19 cellular contexts compared by ENCODE assay signal in the genomic region with DNA sequence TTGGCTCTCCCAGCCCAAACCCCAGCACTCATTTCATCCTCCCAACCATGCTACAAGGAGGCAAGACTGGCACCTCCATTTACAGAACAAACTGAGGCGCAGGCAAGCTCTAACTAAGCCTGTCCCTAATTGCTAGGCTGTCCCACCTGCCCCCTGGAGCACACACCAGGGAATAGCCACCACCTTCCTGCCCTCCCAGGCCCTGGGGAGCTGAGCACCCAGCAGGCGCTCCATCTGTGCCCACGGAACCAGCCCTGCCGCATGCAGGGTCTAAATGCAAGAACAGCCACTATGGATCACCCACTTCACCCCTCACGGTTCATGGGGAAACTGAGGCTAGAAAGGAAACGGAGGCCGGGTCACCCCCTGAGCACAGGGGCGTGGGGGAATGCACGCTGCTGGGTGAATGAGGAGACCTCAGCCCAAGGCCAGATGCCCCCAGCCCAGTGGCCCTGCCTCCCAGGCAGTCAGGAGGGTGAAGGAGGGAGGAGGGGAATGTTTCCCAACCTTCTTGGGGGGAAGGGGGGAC. TPM values are rescaled to one million over a fixed set of nuclear protein-coding genes. Genes with fewer than 3 reads are reported as not detected.
DNase-seq lines count a peak whose midpoint lies in the region; ATAC-seq and TF ChIP-seq lines count a peak whose summit lies in the region.
"Had no signal": no experiment of that assay in that cellular context is flagged by ENCODE, and none has a peak within 500 bp of the region (broad histone marks: within the 10 kb centered on the region; RNA-seq: fewer than 3 reads in every experiment).

No MANE protein-coding gene starts in this region.

- intact Hi-C loops in dorsolateral prefrontal cortex (cut with DNase I) (no loop called here), right lobe of liver (cut with DNase I) (no loop called here), stomach (cut with DNase I; ENCODE audit: low total_unique reads) (no loop called here)

- peaks cover 23% of the 10 kb centered on the region for H3K4me1 ChIP-seq in NT2/D1 (ENCODE audit: insufficient read depth, insufficient read length)
- H3K4me1 ChIP-seq in right lobe of liver, result peaks cover 0 to 17% (median 7%) of the 10 kb centered on the region in 4 donors
- peaks cover 38 to 67% (median 58%) of the 10 kb centered on the region in 4 donors for H3K4me1 ChIP-seq in stomach

- no peak for ATAC-seq in right lobe of liver
- ATAC-seq in GM18502 (IDR thresholded peaks at IDR 0.05; ENCODE audit: poor library complexity, unreplicated experiment), result no peak
- ATAC-seq in GM21447 (IDR thresholded peaks at IDR 0.05; ENCODE audit: unreplicated experiment), result no peak
- no peak for ATAC-seq in activated CD8-positive, alpha-beta memory T cell treated with anti-CD3 and anti-CD28 coated beads, Interleukin-2, amount 10 ng/mL, durations not matched to agents 7 days and 5 days
- ATAC-seq: activated CD4-positive, CD25-positive, alpha-beta regulatory T cell treated with anti-CD3 and anti-CD28 coated beads, Interleukin-2, amount 50 U/mL, for 24 hours; PC-3 had no signal

- H3K4me3 Mint-ChIP-seq in nephron progenitor cell, result no peak overlapping the region
- no peak overlapping the region for H3K4me3 Mint-ChIP-seq in activated CD8-positive, alpha-beta memory T cell treated with anti-CD3 and anti-CD28 coated beads, Interleukin-2, amount 10 ng/mL, durations not matched to agents 7 days and 5 days
- H3K4me3 Mint-ChIP-seq: activated naive CD4-positive, alpha-beta T cell treated with anti-CD3 and anti-CD28 coated beads, Interleukin-2, amount 50 U/mL, for 24 hours had no signal

- H3K27ac ChIP-seq in dorsolateral prefrontal cortex (peak overlapping the region in 53 of 59 donors; percentile 10 to 98 (median 70)), right lobe of liver (peak overlapping the region in 1 of 3 donors; percentile 93), stomach (peak overlapping the region; percentile 81 to 94 (median 91))
- H3K27ac ChIP-seq: epithelial cell of prostate, neutrophil had no signal

- H3K36me3 ChIP-seq in NT2/D1 (ENCODE audit: insufficient read depth, insufficient read length, low read length), result peaks cover 97% of the 10 kb centered on the region
- H3K36me3 ChIP-seq in right lobe of liver, result no peaks in the 10 kb centered on the region
- peaks cover 19 to 62% (median 44%) of the 10 kb centered on the region in 4 donors for H3K36me3 ChIP-seq in stomach
- H3K36me3 ChIP-seq: neutrophil had no signal

- no peaks in the 10 kb centered on the region for H3K9me3 ChIP-seq in NT2/D1 (ENCODE audit: insufficient read depth, low read length)
- no peaks in the 10 kb centered on the region for H3K9me3 ChIP-seq in right lobe of liver
- H3K9me3 ChIP-seq in stomach, result no peaks in the 10 kb centered on the region
- H3K9me3 ChIP-seq: neutrophil had no signal

- peaks cover 39% of the 10 kb centered on the region for H3K4me1 Mint-ChIP-seq in nephron progenitor cell
- H3K4me1 Mint-ChIP-seq in activated CD8-positive, alpha-beta memory T cell treated with anti-CD3 and anti-CD28 coated beads, Interleukin-2, amount 10 ng/mL, durations not matched to agents 7 days and 5 days, result peaks cover 3% of the 10 kb centered on the region

- DNase-seq in NT2/D1 (ENCODE audit: low read depth, low spot score) (no peak), dorsolateral prefrontal cortex (peak in 2 of 10 donors; percentile 29 to 34), right lobe of liver (peak in 2 of 3 donors; percentile 19 to 40), stomach (no peak), nephron progenitor cell (no peak)
- no peak for DNase-seq in activated CD8-positive, alpha-beta memory T cell treated with anti-CD3 and anti-CD28 coated beads, Interleukin-2, amount 10 ng/mL, durations not matched to agents 7 days and 5 days
- DNase-seq: caudate nucleus; Karpas-422; NCI-H146; NCI-H524; PC-3; stimulated activated CD4-positive, alpha-beta T cell treated with anti-CD3 and anti-CD28 coated beads, Interleukin-12 subunit alpha, Interleukin-12 subunit beta, amount 100 ng/mL, for 4 hours had no signal

- no peak for TF ChIP-seq EP300 in stomach (IDR thresholded peaks at IDR 0.05)

- no peak for TF ChIP-seq POLR2A in right lobe of liver (IDR thresholded peaks at IDR 0.05)
- TF ChIP-seq POLR2A in stomach (IDR thresholded peaks at IDR 0.05), result no peak

- CTCF ChIA-PET in activated CD8-positive, alpha-beta memory T cell treated with anti-CD3 and anti-CD28 coated beads, Interleukin-2, amount 10 ng/mL, durations not matched to agents 7 days and 5 days (lab: Charles Lee), result no interaction called here

- no peak overlapping the region for H3K27ac Mint-ChIP-seq in nephron progenitor cell
- H3K27ac Mint-ChIP-seq in activated CD8-positive, alpha-beta memory T cell treated with anti-CD3 and anti-CD28 coated beads, Interleukin-2, amount 10 ng/mL, durations not matched to agents 7 days and 5 days, result no peak overlapping the region
- H3K27ac Mint-ChIP-seq: activated naive CD4-positive, alpha-beta T cell treated with anti-CD3 and anti-CD28 coated beads, Interleukin-2, amount 50 U/mL, for 24 hours had no signal

- no peaks in the 10 kb centered on the region for H3K9me3 Mint-ChIP-seq in nephron progenitor cell
- no peaks in the 10 kb centered on the region for H3K9me3 Mint-ChIP-seq in activated CD8-positive, alpha-beta memory T cell treated with anti-CD3 and anti-CD28 coated beads, Interleukin-2, amount 10 ng/mL, durations not matched to agents 7 days and 5 days (ENCODE audit: low read depth)
- H3K9me3 Mint-ChIP-seq: activated naive CD4-positive, alpha-beta T cell treated with anti-CD3 and anti-CD28 coated beads, Interleukin-2, amount 50 U/mL, for 24 hours had no signal

- no peak overlapping the region for H3K4me3 ChIP-seq in NT2/D1 (ENCODE audit: insufficient read length, low read depth)
- H3K4me3 ChIP-seq in dorsolateral prefrontal cortex, result no peak overlapping the region
- H3K4me3 ChIP-seq in right lobe of liver, result no peak overlapping the region
- no peak overlapping the region for H3K4me3 ChIP-seq in stomach
- H3K4me3 ChIP-seq: lung had no signal

- H3K9ac ChIP-seq in NT2/D1 (ENCODE audit: insufficient read length, low read depth), result peak overlapping the region; percentile 53

- no peak for TF ChIP-seq CTCF in dorsolateral prefrontal cortex (IDR thresholded peaks at IDR 0.05 in 54 of 56, conservative IDR thresholded peaks at IDR 0.05 in 2 of 56; ENCODE audit: low read depth in 1 of 56, partially characterized antibody in 56 of 56)
- no peak for TF ChIP-seq CTCF in right lobe of liver (IDR thresholded peaks at IDR 0.05)
- TF ChIP-seq CTCF in stomach (IDR thresholded peaks at IDR 0.05), result no peak
- no peak for TF ChIP-seq CTCF in nephron progenitor cell (IDR thresholded peaks at IDR 0.05)

- 50% methylated on average over 5 of the region's 9 CpGs for WGBS in right lobe of liver (ENCODE audit: insufficient coverage, low coverage, low lambda C conversion rate, missing lambda C conversion rate)
- 55 to 65% (median 62%) methylated on average over 8 to 9 of the region's 9 CpGs for WGBS in stomach, 5 donors

- H3K27me3 ChIP-seq in NT2/D1 (ENCODE audit: insufficient read depth, insufficient read length) (no peaks in the 10 kb centered on the region), dorsolateral prefrontal cortex (no peaks in the 10 kb centered on the region), right lobe of liver (no peaks in the 10 kb centered on the region), stomach (no peaks in the 10 kb centered on the region)
- H3K27me3 ChIP-seq: neutrophil had no signal

- peaks cover 30% of the 10 kb centered on the region for H3K36me3 Mint-ChIP-seq in nephron progenitor cell (ENCODE audit: low read depth)
- H3K36me3 Mint-ChIP-seq in activated CD8-positive, alpha-beta memory T cell treated with anti-CD3 and anti-CD28 coated beads, Interleukin-2, amount 10 ng/mL, durations not matched to agents 7 days and 5 days, result no peaks in the 10 kb centered on the region

- H3K27me3 Mint-ChIP-seq in nephron progenitor cell (ENCODE audit: low read depth, poor library complexity), result peaks cover 4% of the 10 kb centered on the region
- no peaks in the 10 kb centered on the region for H3K27me3 Mint-ChIP-seq in activated CD8-positive, alpha-beta memory T cell treated with anti-CD3 and anti-CD28 coated beads, Interleukin-2, amount 10 ng/mL, durations not matched to agents 7 days and 5 days
- H3K27me3 Mint-ChIP-seq: activated naive CD4-positive, alpha-beta T cell treated with anti-CD3 and anti-CD28 coated beads, Interleukin-2, amount 50 U/mL, for 24 hours had no signal

RNA-seq across cellular contexts. Expression of gene PDGFA, which starts 16.5 kb away (rescaled TPM):
- 100 to 1,000 TPM in 1 of 120 experiments, 10 to 100 TPM in 119; 30.5 to 103 (median 48.6) TPM for total RNA-seq in dorsolateral prefrontal cortex
- 10 to 100 TPM in 3 of 6 experiments, 1 to 10 TPM in 3; 2.3 to 20.9 (median 8.4) TPM for total RNA-seq in right lobe of liver
- total RNA-seq in stomach, result 10 to 100 TPM; 11.1 to 93.0 (median 55.9) TPM
- polyA plus RNA-seq in stomach, result 10 to 100 TPM; 15.0 to 36.0 (median 25.3) TPM
- 1 to 10 TPM in 1 of 2 experiments, under 1 TPM in 1; 0.67 to 2.3 TPM for total RNA-seq in activated CD8-positive, alpha-beta memory T cell treated with anti-CD3 and anti-CD28 coated beads, Interleukin-2, amount 10 ng/mL, durations not matched to agents 7 days and 5 days

Comparison
In these comparisons a context has a peak if more than half of its experiments do, and no peak if none do; other contexts are left out.
1. DNase-seq: peak in right lobe of liver (2 of 3); none in NT2/D1 (single experiment), stomach (single experiment), nephron progenitor cell (single experiment) and activated CD8-positive, alpha-beta memory T cell treated with anti-CD3 and anti-CD28 coated beads, Interleukin-2, amount 10 ng/mL, durations not matched to agents 7 days and 5 days (single experiment).